In the genomic region with DNA sequence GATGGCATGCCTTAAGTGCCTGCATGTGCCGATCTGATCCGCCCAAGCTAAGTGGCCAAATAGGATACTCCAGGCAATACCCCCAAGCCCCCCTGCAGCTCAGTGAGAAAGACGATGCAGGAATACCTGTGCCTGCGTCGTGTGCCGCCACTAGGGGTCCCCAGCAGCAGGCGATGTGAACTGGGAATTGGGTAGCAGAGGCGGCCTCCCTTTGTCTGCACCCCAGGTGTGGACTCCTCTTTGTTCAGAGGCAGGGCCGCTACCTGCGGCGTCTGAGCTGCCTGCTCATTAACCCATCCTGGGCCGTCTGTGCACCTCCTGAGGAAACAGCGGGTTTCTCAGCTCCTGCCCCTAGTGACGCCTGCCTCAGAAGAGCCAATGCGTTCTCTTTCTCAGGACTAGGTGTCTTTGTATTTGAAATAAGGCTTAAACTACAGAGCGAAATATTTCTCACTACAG, we compare ENCODE assay signal across 8 cellular contexts. TPM values are rescaled to one million over a fixed set of nuclear protein-coding genes. Genes with fewer than 3 reads are reported as not detected.
DNase-seq lines count a peak whose midpoint lies in the region; ATAC-seq, FAIRE-seq and TF ChIP-seq lines count a peak whose summit lies in the region.

No MANE protein-coding gene starts in this region.

- peaks cover 8% of the 10 kb centered on the region; the same call in 1 of the 2 replicates for H3K23me2 ChIP-seq in H1 (ENCODE audit: low read depth, low read length)

- H4K20me1 ChIP-seq in H1 (replicated peaks in 1 of 2; ENCODE audit: control insufficient read depth in 1 of 2, insufficient read depth in 2 of 2, low read length in 2 of 2) = no peaks in the 10 kb centered on the region

- no peak for TF ChIP-seq POLR2A in H1 (IDR thresholded peaks at IDR 0.05; ENCODE audit: control extremely low read depth in 1 of 2, low read depth in 2 of 2, low read length in 2 of 2)

- CTCF ChIA-PET in H1 (lab: Charles Lee; ENCODE audit: partially characterized antibody) = interaction anchor here (0.5 to 3.7 kb wide), 60 partner anchors 8 to 1233 kb away, joined by 3 to 36 read pairs (median 4); a partner anchor contains a TSS

- no peak overlapping the region for H4K5ac ChIP-seq in H1 (ENCODE audit: insufficient read length, low read depth, low read length)

- no peak overlapping the region for H2BK20ac ChIP-seq in H1 (ENCODE audit: low read length)

- peak overlapping the region; percentile 11 to 49; a peak in 3 of 4 replicates for H3K4me2 ChIP-seq in H1 (ENCODE audit: insufficient read depth in 1 of 2, low read depth in 2 of 2, low read length in 2 of 2)

- no peak overlapping the region for H3K27ac ChIP-seq in H1 (ENCODE audit: low read depth, low read length)

- H2BK12ac ChIP-seq in H1 (ENCODE audit: low read depth, low read length) = no peak overlapping the region

- no peaks in the 10 kb centered on the region for H3K36me3 ChIP-seq in H1 (ENCODE audit: control insufficient read depth in 2 of 4, insufficient read depth in 4 of 4, low read length in 3 of 4)

- H3K27me3 ChIP-seq in H1 (replicated peaks in 1 of 4; ENCODE audit: control insufficient read depth in 3 of 4, extremely low read depth in 1 of 4, insufficient read depth in 3 of 4, low read length in 3 of 4) = peaks cover 14 to 36% (median 30%) of the 10 kb centered on the region in 4 experiments

- peak; percentile 77 for ATAC-seq in HG02798 (IDR thresholded peaks at IDR 0.05; ENCODE audit: poor library complexity, unreplicated experiment)
- ATAC-seq in stimulated activated naive CD8-positive, alpha-beta T cell treated with anti-CD3 and anti-CD28 coated beads, Interleukin-15, Interleukin-2, amounts not matched to agents 100 U/mL and 50 U/mL, for 24 hours = peak; percentile 44
- no peak for ATAC-seq in HG03175 (IDR thresholded peaks at IDR 0.05; ENCODE audit: unreplicated experiment)

- H3K18ac ChIP-seq in H1 (ENCODE audit: extremely low read depth, low read length) = no peak overlapping the region

- peak; percentile 82 to 91 for TF ChIP-seq RAD21 in H1 (IDR thresholded peaks at IDR 0.05 in 1 of 2, conservative IDR thresholded peaks at IDR 0.05 in 1 of 2; ENCODE audit: low read depth in 2 of 2, low read length in 2 of 2)

- no peak overlapping the region for H3K4ac ChIP-seq in H1 (replicated peaks; ENCODE audit: insufficient read length, low read depth, low read length)

- H2AK5ac ChIP-seq in H1 (ENCODE audit: low read depth, low read length) = no peak overlapping the region

- POLR2A ChIA-PET in H1 (lab: Charles Lee; ENCODE audit: partially characterized antibody) = interaction anchor here (1.1 kb wide), 1 partner anchor 32 kb away, joined by 3 read pairs; no protein-coding TSS in a partner anchor

- H2BK5ac ChIP-seq in H1 (ENCODE audit: low read depth, low read length) = no peak overlapping the region

- H3K56ac ChIP-seq in H1 (replicated peaks; ENCODE audit: insufficient read length, low read depth, low read length) = no peak overlapping the region

- TF ChIP-seq CTCF in H1 (IDR thresholded peaks at IDR 0.05; ENCODE audit: control extremely low read depth in 1 of 3, insufficient read depth in 1 of 3, low read depth in 1 of 3, low read length in 3 of 3) = peak; percentile 91 to 97 (median 94)

- H3K79me1 ChIP-seq in H1 (ENCODE audit: low read depth, low read length) = no peaks in the 10 kb centered on the region

- FAIRE-seq in H1 (lab: Jason Lieb, UNC) = peak; percentile 55

- no peak overlapping the region for H3K9ac ChIP-seq in H1 (replicated peaks in 1 of 4; ENCODE audit: extremely low read depth in 1 of 4, low read depth in 3 of 4, low read length in 3 of 4)

- no peak overlapping the region for H2BK15ac ChIP-seq in H1 (ENCODE audit: low read length)

- peaks cover 0 to 11% (median 7%) of the 10 kb centered on the region in 4 experiments; a peak in 4 of 7 replicates for H3K4me1 ChIP-seq in H1 (replicated peaks in 1 of 4; ENCODE audit: control insufficient read depth in 3 of 4, insufficient read depth in 4 of 4, low read length in 3 of 4)

- no peaks in the 10 kb centered on the region for H3K79me2 ChIP-seq in H1 (ENCODE audit: control insufficient read depth in 1 of 2, insufficient read depth in 2 of 2, low read length in 2 of 2)

- H3K14ac ChIP-seq in H1 (ENCODE audit: insufficient read length) = no peak overlapping the region

- no peaks in the 10 kb centered on the region for H3K9me3 ChIP-seq in H1 (ENCODE audit: insufficient read depth in 2 of 2, low read depth in 1 of 2, low read length in 1 of 2)

- no peak overlapping the region for H2BK120ac ChIP-seq in H1 (replicated peaks; ENCODE audit: low read depth, low read length)

- H3K4me3 ChIP-seq in H1 (ENCODE audit: extremely low read depth in 1 of 4, insufficient read depth in 2 of 4, low read depth in 3 of 4, low read length in 4 of 4) = peak overlapping the region in 1 of 4 experiments; percentile 31; a peak in 2 of 8 replicates

- no peak overlapping the region for H4K91ac ChIP-seq in H1 (replicated peaks; ENCODE audit: insufficient read length, low read length)

- no peak overlapping the region for H2AFZ ChIP-seq in H1 (ENCODE audit: low read length)

- no peak overlapping the region for H3K23ac ChIP-seq in H1 (ENCODE audit: insufficient read length)

- peak; percentile 35 to 85; a peak in 2 of 3 replicates for TF ChIP-seq EP300 in H1 (IDR thresholded peaks at IDR 0.05; ENCODE audit: borderline replicate concordance in 1 of 2, low read depth in 2 of 2, low read length in 2 of 2)

- H4K8ac ChIP-seq in H1 (ENCODE audit: extremely low read depth, insufficient read depth, low read length) = no peak overlapping the region

- 2% methylated on average over 16 of the region's 16 CpGs; no CpG with 5 or more reads in 1 of the 2 experiments for WGBS in H1 (ENCODE audit: extremely low coverage in 1 of 2, insufficient coverage in 1 of 2, insufficient read length in 1 of 2, insufficient replicate concordance in 2 of 2, low coverage in 1 of 2, low lambda C conversion rate in 2 of 2, missing lambda C conversion rate in 1 of 2), 2 experiments

- peak; percentile 92 for DNase-seq in DMS 273 (lab: John Stamatoyannopoulos, UW; ENCODE audit: unreplicated experiment)
- DNase-seq in NCI-H2196 (lab: John Stamatoyannopoulos, UW; ENCODE audit: unreplicated experiment) = peak; percentile 78
- peak; percentile 28 for DNase-seq in activated CD4-positive, alpha-beta T cell treated with anti-CD3 and anti-CD28 coated beads, Interleukin-2, amount 50 U/mL, for 1 hour
- DNase-seq in H1 (ENCODE audit: low read depth in 1 of 2, low spot score in 2 of 2) = peak; percentile 93 to 94
- peak; percentile 64 for DNase-seq in midbrain (lab: John Stamatoyannopoulos, UW)
- DNase-seq in stimulated activated naive CD8-positive, alpha-beta T cell treated with anti-CD3 and anti-CD28 coated beads, Interleukin-15, Interleukin-2, amounts not matched to agents 100 U/mL and 50 U/mL, for 24 hours = peak; percentile 64

TF ChIP-seq in H1, 55 proteins besides CTCF, POLR2A, EP300 and RAD21 (continues in another document):
- TF ChIP-seq KDM1A (IDR thresholded peaks at IDR 0.05; ENCODE audit: borderline replicate concordance, low read length) = peak; percentile 67; the same call in 1 of the 2 replicates
- TF ChIP-seq TEAD4 (IDR thresholded peaks at IDR 0.05; ENCODE audit: low read depth, low read length) = peak; percentile 88
- TF ChIP-seq NRF1 (IDR thresholded peaks at IDR 0.05; ENCODE audit: low read depth, low read length) = no peak
- TF ChIP-seq, protein P1, sequence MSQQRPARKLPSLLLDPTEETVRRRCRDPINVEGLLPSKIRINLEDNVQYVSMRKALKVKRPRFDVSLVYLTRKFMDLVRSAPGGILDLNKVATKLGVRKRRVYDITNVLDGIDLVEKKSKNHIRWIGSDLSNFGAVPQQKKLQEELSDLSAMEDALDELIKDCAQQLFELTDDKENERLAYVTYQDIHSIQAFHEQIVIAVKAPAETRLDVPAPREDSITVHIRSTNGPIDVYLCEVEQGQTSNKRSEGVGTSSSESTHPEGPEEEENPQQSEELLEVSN (IDR thresholded peaks at IDR 0.05) = peak; percentile 29; the same call in 1 of the 2 replicates
- TF ChIP-seq TAF1 (IDR thresholded peaks at IDR 0.05; ENCODE audit: low read depth, low read length) = 0 out of 2 replicates have a peak, but pooled peaks have one; percentile 29
- no peak for TF ChIP-seq HDAC6 (IDR thresholded peaks at IDR 0.05; ENCODE audit: low read depth, low read length)
- TF ChIP-seq JUND (IDR thresholded peaks at IDR 0.05; ENCODE audit: low read length) = peak; percentile 45; the same call in 1 of the 2 replicates
- TF ChIP-seq GABPA (IDR thresholded peaks at IDR 0.05; ENCODE audit: borderline replicate concordance, insufficient read depth, low read length) = peak; percentile 58; the same call in 1 of the 2 replicates
- no peak for TF ChIP-seq CEBPB (IDR thresholded peaks at IDR 0.05; ENCODE audit: low read depth, low read length)
- TF ChIP-seq NANOG (IDR thresholded peaks at IDR 0.05; ENCODE audit: insufficient read depth, low read depth, low read length, poor library complexity, severe bottlenecking) = peak; percentile 83
- TF ChIP-seq TCF12 (IDR thresholded peaks at IDR 0.05; ENCODE audit: low read depth, low read length) = peak; percentile 94; the same call in 1 of the 2 replicates
- TF ChIP-seq SRF (IDR thresholded peaks at IDR 0.05; ENCODE audit: low read depth, low read length) = 0 out of 2 replicates have a peak, but pooled peaks have one; percentile 11
- no peak for TF ChIP-seq KDM4A (IDR thresholded peaks at IDR 0.05; ENCODE audit: low read depth, low read length, severe bottlenecking)

RNA-seq across cellular contexts. Expression of a gene that starts 4.8 kb away (rescaled TPM):
- total RNA-seq in H1 (2021; fragmentation: NEBNext Ultra II Directional; extraction: Animal tissue kit (Norgen Biotek cat#: 25700)) = 4.8 and 5.6 TPM in 2 replicates
- polyA plus RNA-seq in H1 (2011; rRNA removed) = 2.7 and 2.9 TPM in 2 replicates
- polyA plus RNA-seq in H1 (2011; cell fraction: cytosol; rRNA removed) = 4.0 TPM
- 4.2 TPM for polyA plus RNA-seq in H1 (2011; cell fraction: nucleus; rRNA removed)
- polyA plus RNA-seq in H1 (2012, experiment 1 of 2) = 2.5 to 5.3 TPM (median 4.1 TPM) in 4 replicates
- not detected for polyA plus RNA-seq in H1 (2012, experiment 2 of 2)
- 4.0 TPM for polyA plus RNA-seq in H1 (2013, experiment 1 of 2)
- polyA plus RNA-seq in H1 (2013, experiment 2 of 2) = 4.8 TPM
- polyA minus RNA-seq in H1 (2011; rRNA and poly(A)+ RNA removed) = 14.3 and 15.6 TPM in 2 replicates
- polyA minus RNA-seq in H1 (2011; cell fraction: cytosol; rRNA and poly(A)+ RNA removed) = 5.1 TPM
- polyA minus RNA-seq in H1 (2011; cell fraction: nucleus; rRNA and poly(A)+ RNA removed) = 26.0 TPM

RNA-seq across cellular contexts. Expression of a gene that starts 43.4 kb away (rescaled TPM):
- total RNA-seq in H1 (2021; fragmentation: NEBNext Ultra II Directional; extraction: Animal tissue kit (Norgen Biotek cat#: 25700)) = 39.5 and 40.0 TPM in 2 replicates
- polyA plus RNA-seq in H1 (2011; rRNA removed) = 28.6 and 55.0 TPM in 2 replicates
- polyA plus RNA-seq in H1 (2011; cell fraction: cytosol; rRNA removed) = 29.5 TPM
- polyA plus RNA-seq in H1 (2011; cell fraction: nucleus; rRNA removed) = 39.6 TPM
- polyA plus RNA-seq in H1 (2012, experiment 1 of 2) = 32.9 to 40.1 TPM (median 35.3 TPM) in 4 replicates
- 15.6 TPM for polyA plus RNA-seq in H1 (2012, experiment 2 of 2)
- polyA plus RNA-seq in H1 (2013, experiment 1 of 2) = 134 TPM
- polyA plus RNA-seq in H1 (2013, experiment 2 of 2) = 133 TPM
- polyA minus RNA-seq in H1 (2011; rRNA and poly(A)+ RNA removed) = 93.8 and 111 TPM in 2 replicates
- 17.8 TPM for polyA minus RNA-seq in H1 (2011; cell fraction: cytosol; rRNA and poly(A)+ RNA removed)
- 23.9 TPM for polyA minus RNA-seq in H1 (2011; cell fraction: nucleus; rRNA and poly(A)+ RNA removed)

Comparison
In these comparisons a context has a peak if more than half of its experiments do, and no peak if none do; other contexts are left out.
1. DNase-seq: peak in every context shown above with its lines; median percentile 94 in H1; 92 in DMS 273; 78 in NCI-H2196; 64 in midbrain; 64 in stimulated activated naive CD8-positive, alpha-beta T cell treated with anti-CD3 and anti-CD28 coated beads, Interleukin-15, Interleukin-2, amounts not matched to agents 100 U/mL and 50 U/mL, for 24 hours; 28 in activated CD4-positive, alpha-beta T cell treated with anti-CD3 and anti-CD28 coated beads, Interleukin-2, amount 50 U/mL, for 1 hour.